7 cellular contexts compared by ENCODE assay signal in genomic region chr14:61925043-61925442, GRCh38.
DNase-seq lines count a peak whose midpoint lies in the region; ATAC-seq and TF ChIP-seq lines count a peak whose summit lies in the region.

No MANE protein-coding gene starts in this region.

- no peaks in the 10 kb centered on the region for H3F3A ChIP-seq in neural cell (ENCODE audit: insufficient read depth, low read length, poor library complexity, severe bottlenecking)

- H3K79me2 ChIP-seq in mammary epithelial cell (ENCODE audit: insufficient read depth, low read length): no peaks in the 10 kb centered on the region
- H3K79me2 ChIP-seq in neural cell (replicated peaks; ENCODE audit: insufficient read depth, low read length): no peaks in the 10 kb centered on the region

- no peak for TF ChIP-seq EP300 in neural cell (conservative IDR thresholded peaks at IDR 0.05; ENCODE audit: poor library complexity, severe bottlenecking)

- H3K9me3 ChIP-seq in mammary epithelial cell (replicated peaks; ENCODE audit: insufficient read depth, low read length) (no peaks in the 10 kb centered on the region), neural cell (ENCODE audit: low read length) (no peaks in the 10 kb centered on the region)

- 46% methylated on average over 5 of the region's 5 CpGs for WGBS in mammary epithelial cell (ENCODE audit: low coverage, missing lambda C conversion rate)

- intact Hi-C loops in mammary epithelial cell (cut with micrococcal nuclease): loop anchor here (1.0 to 10.0 kb wide), 6 partner anchors 31 to 1350 kb away; no protein-coding TSS in a partner anchor

- H4K20me1 ChIP-seq in mammary epithelial cell (ENCODE audit: insufficient read depth, low read length): no peaks in the 10 kb centered on the region
- no peaks in the 10 kb centered on the region for H4K20me1 ChIP-seq in neural cell (ENCODE audit: insufficient read depth)

- peak; percentile 54 for TF ChIP-seq RAD21 in neural cell (conservative IDR thresholded peaks at IDR 0.05)

- in situ Hi-C loops in mammary epithelial cell (cut with MboI; ENCODE audit: low sequenced_read_pairs in 2 of 2): loop anchor here in 1 of 2 donors (10.0 kb wide), 1 partner anchor 200 kb away; no protein-coding TSS in a partner anchor

- H3K27me3 ChIP-seq in mammary epithelial cell (ENCODE audit: insufficient read depth, low read length) (peaks cover 2% of the 10 kb centered on the region), neural cell (ENCODE audit: insufficient read depth, low read depth, low read length) (no peaks in the 10 kb centered on the region)

- no TSS peak for BruUV-seq in mammary epithelial cell (replicated peaks; lab: Mats Ljungman, UMichigan)

- no peaks in the 10 kb centered on the region for H3K9me2 ChIP-seq in neural cell (ENCODE audit: insufficient read depth, low read length)

- H3K36me3 ChIP-seq in mammary epithelial cell (ENCODE audit: insufficient read depth, low read length): no peaks in the 10 kb centered on the region
- no peaks in the 10 kb centered on the region for H3K36me3 ChIP-seq in neural cell (ENCODE audit: insufficient read depth, low read length)

- H3K9ac ChIP-seq in mammary epithelial cell (ENCODE audit: insufficient read depth, low read length) (no peak overlapping the region), neural cell (ENCODE audit: low read length) (no peak overlapping the region)

- CTCF ChIA-PET in mammary epithelial cell (lab: Charles Lee; ENCODE audit: low non-redundant PET): interaction anchor here (0.6 to 1.4 kb wide), 3 partner anchors 30 to 203 kb away, joined by 3 to 29 read pairs (median 4); no protein-coding TSS in a partner anchor

- dilution Hi-C loops in mammary epithelial cell (cut with HindIII; ENCODE audit: low sequenced_read_pairs): no loop called here

- H3K4me2 ChIP-seq in mammary epithelial cell (ENCODE audit: insufficient read depth, low read depth, low read length): no peak overlapping the region
- H3K4me2 ChIP-seq in neural cell (ENCODE audit: low read length): no peak overlapping the region

- peak; percentile 11 for DNase-seq in Jurkat, Clone E6-1 (ENCODE audit: low read depth, low spot score)
- DNase-seq in mammary epithelial cell (peak; percentile 16), DMS153 (lab: John Stamatoyannopoulos, UW) (no peak)
- DNase-seq in stimulated activated CD4-positive, alpha-beta T cell treated with anti-CD3 and anti-CD28 coated beads, Interleukin-2, amount 100 ng/mL, for 48 hours: no peak

- TF ChIP-seq CTCF in GM12872 (IDR thresholded peaks at IDR 0.05; ENCODE audit: insufficient read depth, low read depth, low read length) (peak; percentile 56; the same call in 2 of the 3 replicates), mammary epithelial cell (conservative IDR thresholded peaks at IDR 0.05 in 1 of 2, IDR thresholded peaks at IDR 0.05 in 1 of 2; ENCODE audit: extremely low read depth in 1 of 2, insufficient read depth in 1 of 2, low read depth in 1 of 2, low read length in 2 of 2) (peak; percentile 24 to 56), neural cell (IDR thresholded peaks at IDR 0.05; ENCODE audit: poor library complexity, severe bottlenecking) (peak; percentile 46)

- H3K27ac ChIP-seq in mammary epithelial cell (ENCODE audit: insufficient read depth, low read depth, low read length) (no peak overlapping the region), neural cell (ENCODE audit: low read length) (no peak overlapping the region)

- H2AFZ ChIP-seq in mammary epithelial cell (ENCODE audit: low read depth, low read length) (peak overlapping the region; percentile 25), neural cell (ENCODE audit: low read depth, low read length) (no peak overlapping the region)

- H3K4me1 ChIP-seq in mammary epithelial cell (ENCODE audit: insufficient read depth, low read length): peaks cover 28% of the 10 kb centered on the region

- H3K4me3 ChIP-seq in Jurkat, Clone E6-1 (ENCODE audit: low read length): no peak overlapping the region
- no peak overlapping the region for H3K4me3 ChIP-seq in mammary epithelial cell (replicated peaks in 1 of 3; ENCODE audit: insufficient read depth in 1 of 3, low read depth in 2 of 3, low read length in 3 of 3)
- no peak overlapping the region for H3K4me3 ChIP-seq in neural cell (ENCODE audit: low read length)

- ATAC-seq in GM18873 (IDR thresholded peaks at IDR 0.05; ENCODE audit: low FRiP score, unreplicated experiment): no peak

TF ChIP-seq in neural cell, 6 proteins besides CTCF, POLR2A, EP300 and RAD21:
- TF ChIP-seq MXI1 (conservative IDR thresholded peaks at IDR 0.05; ENCODE audit: poor library complexity, severe bottlenecking) (no peak), SMC3 (conservative IDR thresholded peaks at IDR 0.05; ENCODE audit: poor library complexity) (peak; percentile 57)
TF ChIP-seq in neural cell: peak in this region for 1.

Comparison
In these comparisons a context has a peak if more than half of its experiments do, and no peak if none do; other contexts are left out.
1. DNase-seq: peak in Jurkat, Clone E6-1 (single experiment) and mammary epithelial cell (single experiment); none in stimulated activated CD4-positive, alpha-beta T cell treated with anti-CD3 and anti-CD28 coated beads, Interleukin-2, amount 100 ng/mL, for 48 hours (0 of 2) and DMS153 (single experiment).
2. Peak in every context shown above with its lines, with median percentiles within 50 percentile points of each other: CTCF ChIP-seq.